Comparison of ENCODE assay signal across 8 cellular contexts in genomic region chr15:77024273-77025065, GRCh38. TPM values are rescaled to one million over a fixed set of nuclear protein-coding genes. Genes with fewer than 3 reads are reported as not detected.
DNase-seq lines count a peak whose midpoint lies in the region; ATAC-seq, FAIRE-seq and TF ChIP-seq lines count a peak whose summit lies in the region.

No MANE protein-coding gene starts in this region.

- H3K79me2 ChIP-seq in mesendoderm (ENCODE audit: control insufficient read depth, insufficient read depth, low read length): no peaks in the 10 kb centered on the region

- peak; percentile 95 for TF ChIP-seq CTCF in A549 (IDR thresholded peaks at IDR 0.05)
- TF ChIP-seq CTCF in GM13977 (IDR thresholded peaks at IDR 0.05; ENCODE audit: extremely low read depth, insufficient read depth, missing control alignments): peak; percentile 94

- H3K36me3 ChIP-seq in mesendoderm (ENCODE audit: control insufficient read depth, insufficient read depth, low read length): no peaks in the 10 kb centered on the region

- H3K23ac ChIP-seq in mesendoderm (ENCODE audit: low read length): no peak overlapping the region

- CTCF ChIA-PET in A549 (lab: Yijun Ruan, JAX): interaction anchor here (0.6 to 6.6 kb wide), 37 partner anchors 8 to 807 kb away, joined by 3 to 76 read pairs (median 4); partner anchors contain the start of gene PSTPIP1

- H3K79me1 ChIP-seq in mesendoderm (ENCODE audit: low read length): no peaks in the 10 kb centered on the region

- H3K4me2 ChIP-seq in A549: peak overlapping the region; percentile 70
- no peak overlapping the region for H3K4me2 ChIP-seq in mesendoderm (ENCODE audit: low read length)

- H4K5ac ChIP-seq in mesendoderm (ENCODE audit: low read length): no peak overlapping the region

- no peaks in the 10 kb centered on the region for H3K27me3 ChIP-seq in mesendoderm (ENCODE audit: insufficient read depth, low read length, poor library complexity)

- TF ChIP-seq EP300 in A549 (IDR thresholded peaks at IDR 0.05): no peak

- H3K4me3 ChIP-seq in A549: no peak overlapping the region
- no peak overlapping the region for H3K4me3 ChIP-seq in mesendoderm (ENCODE audit: low read length)

- H4K8ac ChIP-seq in mesendoderm (ENCODE audit: low read depth, low read length): no peak overlapping the region

- H3K18ac ChIP-seq in mesendoderm (ENCODE audit: low read length): no peak overlapping the region

- no peak overlapping the region for H3K56ac ChIP-seq in mesendoderm (ENCODE audit: low read length)

- H2AK5ac ChIP-seq in mesendoderm (ENCODE audit: low read length): no peak overlapping the region

- in situ Hi-C loops in GM13977 (cut with MboI; ENCODE audit: low pct_unique_long_range_greater_than_20kb, low sequenced_read_pairs, unreplicated experiment): no loop called here

- 23% methylated on average over 16 of the region's 17 CpGs for WGBS in A549 (ENCODE audit: missing lambda C conversion rate)
- no CpG with 5 or more reads among the region's 17 CpGs for WGBS in mesendoderm (ENCODE audit: extremely low coverage, insufficient coverage, low lambda C conversion rate)

- H3K4ac ChIP-seq in mesendoderm (ENCODE audit: low read depth, low read length): no peak overlapping the region

- no peak overlapping the region for H2BK120ac ChIP-seq in mesendoderm (ENCODE audit: low read depth, low read length)

- ATAC-seq in A549: peak; percentile 38 to 83; a peak in 3 of 6 replicates
- ATAC-seq in GM19397 (IDR thresholded peaks at IDR 0.05; ENCODE audit: unreplicated experiment): no peak

- H3K27ac ChIP-seq in A549 (no peak overlapping the region), mesendoderm (ENCODE audit: low read depth, low read length) (no peak overlapping the region)

- no peak for FAIRE-seq in A549 (lab: Jason Lieb, UNC)

- TF ChIP-seq POLR2A in A549 (IDR thresholded peaks at IDR 0.05; ENCODE audit: low read length): no peak

- H3K9me3 ChIP-seq in A549: no peaks in the 10 kb centered on the region

- H2BK5ac ChIP-seq in mesendoderm (ENCODE audit: low read length): no peak overlapping the region

- POLR2A ChIA-PET in A549 (lab: Yijun Ruan, JAX): no interaction called here

- H3K4me1 ChIP-seq in A549 (no peaks in the 10 kb centered on the region), mesendoderm (ENCODE audit: control insufficient read depth, low read depth, low read length) (no peaks in the 10 kb centered on the region)

- H2BK15ac ChIP-seq in mesendoderm (replicated peaks; ENCODE audit: low read depth): no peak overlapping the region

- DNase-seq in A549 (ENCODE audit: low read depth in 1 of 2, low spot score in 1 of 2) (peak; percentile 53 to 91), GM13977 (ENCODE audit: low spot score) (peak; percentile 87), NCI-H460 (ENCODE audit: extremely low read depth, low read depth) (peak; percentile 26), mesendoderm (peak; percentile 56)
- DNase-seq in activated CD8-positive, alpha-beta memory T cell treated with anti-CD3 and anti-CD28 coated beads for 24 hours: peak; percentile 91
- peak; percentile 59 for DNase-seq in effector CD4-positive, alpha-beta T cell
- DNase-seq in stimulated activated CD8-positive, alpha-beta memory T cell treated with anti-CD3 and anti-CD28 coated beads, Interleukin-4, amount 100 ng/mL, for 48 hours: peak; percentile 87

- H3K9ac ChIP-seq in mesendoderm (ENCODE audit: low read length): no peak overlapping the region

- peak; percentile 85 to 88 for TF ChIP-seq RAD21 in A549 (conservative IDR thresholded peaks at IDR 0.05 in 1 of 2, IDR thresholded peaks at IDR 0.05 in 1 of 2)

TF ChIP-seq in A549, 52 proteins besides CTCF, POLR2A, EP300 and RAD21:
- TF ChIP-seq SREBF2 (IDR thresholded peaks at IDR 0.05) (no peak), SMC3 (IDR thresholded peaks at IDR 0.05) (peak; percentile 85)

RNA-seq across cellular contexts. Expression of gene PSTPIP1, which starts 29.5 kb away (rescaled TPM):
- polyA plus RNA-seq in A549 (2011; rRNA removed) (not detected in 2 replicates), A549 (2017; fragmentation: RNase III; extraction: RNeasy Plus Mini Kit Qiagen cat#74134 plus additional on column Dnase treatment) (not detected in 3 replicates)
- 0.04 TPM in 1 of 2 replicates, not detected in the other for polyA plus RNA-seq in A549 (2012; cell fraction: cytosol; rRNA removed)
- 0.12 TPM in 1 of 2 replicates, not detected in the other for polyA plus RNA-seq in A549 (2012; cell fraction: nucleus; rRNA removed)
- polyA minus RNA-seq in A549 (2011; rRNA and poly(A)+ RNA removed): not detected in 2 replicates
- not detected in 2 replicates for total RNA-seq in NCI-H460 (2014; rRNA removed; shearing (Covaris generic))
- polyA plus RNA-seq in NCI-H460 (2014; cell fraction: nucleus; rRNA removed): not detected in 2 replicates
- 0.14 TPM for polyA plus RNA-seq in mesendoderm (2013, experiment 1 of 2)
- 0.38 TPM for polyA plus RNA-seq in mesendoderm (2013, experiment 2 of 2)

RNA-seq across cellular contexts. Expression of gene TSPAN3, which starts 46.4 kb away (rescaled TPM):
- 636 and 680 TPM in 2 replicates for polyA plus RNA-seq in A549 (2011; rRNA removed)
- polyA plus RNA-seq in A549 (2012; cell fraction: cytosol; rRNA removed): 274 and 327 TPM in 2 replicates
- 188 and 204 TPM in 2 replicates for polyA plus RNA-seq in A549 (2012; cell fraction: nucleus; rRNA removed)
- polyA plus RNA-seq in A549 (2017; fragmentation: RNase III; extraction: RNeasy Plus Mini Kit Qiagen cat#74134 plus additional on column Dnase treatment): 299 to 362 TPM (median 352 TPM) in 3 replicates
- 343 and 403 TPM in 2 replicates for polyA minus RNA-seq in A549 (2011; rRNA and poly(A)+ RNA removed)
- 147 and 149 TPM in 2 replicates for total RNA-seq in NCI-H460 (2014; rRNA removed; shearing (Covaris generic))
- polyA plus RNA-seq in NCI-H460 (2014; cell fraction: nucleus; rRNA removed): 159 and 205 TPM in 2 replicates
- 89.3 TPM for polyA plus RNA-seq in mesendoderm (2013, experiment 1 of 2)
- polyA plus RNA-seq in mesendoderm (2013, experiment 2 of 2): 88.4 TPM

Comparison
In these comparisons a context has a peak if more than half of its experiments do, and no peak if none do; other contexts are left out.
1. DNase-seq: peak in every context shown above with its lines; median percentile 91 in activated CD8-positive, alpha-beta memory T cell treated with anti-CD3 and anti-CD28 coated beads for 24 hours; 87 in GM13977; 87 in stimulated activated CD8-positive, alpha-beta memory T cell treated with anti-CD3 and anti-CD28 coated beads, Interleukin-4, amount 100 ng/mL, for 48 hours; 72 in A549; 59 in effector CD4-positive, alpha-beta T cell; 56 in mesendoderm; 26 in NCI-H460.